Comparison of ENCODE assay signal across 28 cellular contexts in the genomic region with DNA sequence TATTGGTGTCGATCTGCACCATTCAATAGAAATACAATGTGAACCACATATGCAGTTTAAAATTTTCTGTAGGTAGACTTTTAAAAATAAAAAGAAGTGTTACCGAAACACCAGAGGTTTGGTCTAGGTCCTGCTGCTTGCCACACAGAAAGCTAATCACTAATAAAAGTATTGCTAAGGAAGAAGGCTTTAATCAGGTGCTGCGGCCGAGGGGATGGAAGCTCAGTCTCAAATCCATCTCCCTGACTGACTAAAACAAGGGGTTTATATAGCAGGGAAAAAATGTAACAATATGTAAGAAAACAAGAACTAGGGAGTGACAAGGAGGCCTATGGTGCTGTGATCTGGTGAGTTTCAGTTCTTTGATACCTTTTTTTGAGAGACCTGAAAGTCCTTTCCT.
"Had no signal": no experiment of that assay in that cellular context is flagged by ENCODE, and none has a peak within 500 bp of the region (broad histone marks: within the 10 kb centered on the region; RNA-seq: fewer than 3 reads in every experiment).

No MANE protein-coding gene starts in this region.

- H3K27ac ChIP-seq: colonic mucosa, coronary artery, dorsolateral prefrontal cortex, epithelial cell of prostate, esophagus muscularis mucosa, esophagus squamous epithelium, foreskin keratinocyte, gastrocnemius medialis, gastroesophageal sphincter, heart left ventricle, heart right ventricle had no signal

- ATAC-seq: effector memory CD8-positive, alpha-beta T cell; esophagus mucosa; foreskin keratinocyte; gastrocnemius medialis; gastroesophageal sphincter; heart left ventricle; heart right ventricle had no signal

- H3K27me3 ChIP-seq: colonic mucosa, dorsolateral prefrontal cortex, esophagus muscularis mucosa, esophagus squamous epithelium, foreskin keratinocyte, gastrocnemius medialis, gastroesophageal sphincter, heart left ventricle, heart right ventricle had no signal

- H3K4me1 ChIP-seq: colonic mucosa, esophagus muscularis mucosa, esophagus squamous epithelium, gastrocnemius medialis, gastroesophageal sphincter had no signal

- FAIRE-seq: colon, endometrium, endothelial cell of umbilical vein, frontal cortex had no signal

- H3K36me3 ChIP-seq: colonic mucosa, esophagus muscularis mucosa, gastrocnemius medialis, gastroesophageal sphincter, heart right ventricle had no signal

- H3K4me3 ChIP-seq: colonic mucosa, coronary artery, dorsolateral prefrontal cortex, esophagus muscularis mucosa, esophagus squamous epithelium, gastrocnemius medialis, gastroesophageal sphincter, heart left ventricle, heart right ventricle had no signal

- DNase-seq: colonic mucosa; cortex of kidney; dermis blood vessel endothelial cell; dorsolateral prefrontal cortex; effector CD4-positive, alpha-beta T cell; effector CD8-positive, alpha-beta T cell; effector memory CD4-positive, alpha-beta T cell; effector memory CD8-positive, alpha-beta T cell; endodermal cell; erythroblast; esophagus squamous epithelium; foreskin fibroblast; foreskin keratinocyte; foreskin melanocyte; gastrocnemius medialis; glutamatergic neuron; head of caudate nucleus; heart left ventricle; heart right ventricle had no signal
